25 cellular contexts compared by ENCODE assay signal in genomic region chr7:143250199-143250598, GRCh38. TPM values are rescaled to one million over a fixed set of nuclear protein-coding genes. Genes with fewer than 3 reads are reported as not detected.
A peak's percentile ranks its signal among the peaks of the same experiment; 100 is the strongest.
DNase-seq lines count a peak whose midpoint lies in the region; ATAC-seq, FAIRE-seq and TF ChIP-seq lines count a peak whose summit lies in the region.
"Had no signal": no experiment of that assay in that cellular context is flagged by ENCODE, and none has a peak within 500 bp of the region (broad histone marks: within the 10 kb centered on the region; RNA-seq: fewer than 3 reads in every experiment).

No MANE protein-coding gene starts in this region.

- intact Hi-C loops in K562 (cut with micrococcal nuclease) = no loop called here

- H3K9me2 ChIP-seq in SU-DHL-6 (replicated peaks; ENCODE audit: insufficient read depth, low read length) = no peaks in the 10 kb centered on the region

- no peaks in the 10 kb centered on the region for H3K27me3 Mint-ChIP-seq in CD4-positive, CD25-positive, alpha-beta regulatory T cell
- H3K27me3 Mint-ChIP-seq: activated B cell treated with CpG ODN at 0.5 μM for 24 hours, memory B cell had no signal

- peaks cover 0 to 26% (median 15%) of the 10 kb centered on the region in 7 donors for H3K9me3 Mint-ChIP-seq in CD4-positive, CD25-positive, alpha-beta regulatory T cell

- CTCF ChIA-PET in K562 (lab: Yijun Ruan, JAX; ENCODE audit: low intra/inter-chr PET ratio) = no interaction called here

- FAIRE-seq in K562 (lab: Jason Lieb, UNC) = no peak

- ATAC-seq in CD4-positive, CD25-positive, alpha-beta regulatory T cell (ENCODE audit: low read depth in 2 of 2) = no peak
- no peak for ATAC-seq in K562
- ATAC-seq in HG03520 (IDR thresholded peaks at IDR 0.05; ENCODE audit: unreplicated experiment) = no peak
- no peak for ATAC-seq in GM19467 (IDR thresholded peaks at IDR 0.05; ENCODE audit: unreplicated experiment)
- ATAC-seq: heart right ventricle, left colon had no signal

- H3K79me2 ChIP-seq in SU-DHL-6 (ENCODE audit: insufficient read depth, low read length) = no peaks in the 10 kb centered on the region
- no peaks in the 10 kb centered on the region for H3K79me2 ChIP-seq in K562 (ENCODE audit: control insufficient read depth, insufficient read depth, low read length)

- peak overlapping the region in 2 of 3 donors; percentile 91 to 94 for H3K27ac Mint-ChIP-seq in CD4-positive, CD25-positive, alpha-beta regulatory T cell

- TF ChIP-seq EP300 in K562 (IDR thresholded peaks at IDR 0.05; ENCODE audit: low read length) = no peak

- no peaks in the 10 kb centered on the region for H3K36me3 ChIP-seq in BLaER1
- H3K36me3 ChIP-seq in CD4-positive, CD25-positive, alpha-beta regulatory T cell (ENCODE audit: control insufficient read depth, insufficient read depth, low read length) = no peaks in the 10 kb centered on the region
- no peaks in the 10 kb centered on the region for H3K36me3 ChIP-seq in SU-DHL-6 (ENCODE audit: low read length)
- no peaks in the 10 kb centered on the region for H3K36me3 ChIP-seq in K562 (ENCODE audit: control insufficient read depth, insufficient read depth, low read length)
- H3K36me3 ChIP-seq: ascending aorta, heart right ventricle, SJCRH30 had no signal

- TF ChIP-seq POLR2A in K562 (conservative IDR thresholded peaks at IDR 0.05) = no peak

- BruUV-seq in K562 (replicated peaks; lab: Mats Ljungman, UMichigan) = no TSS peak

- H3K4me3 Mint-ChIP-seq in CD4-positive, CD25-positive, alpha-beta regulatory T cell = peak overlapping the region; percentile 21 to 64 (median 44)
- H3K4me3 Mint-ChIP-seq: activated B cell treated with CpG ODN at 0.5 μM for 24 hours had no signal

- H3K27ac ChIP-seq in BLaER1 = no peak overlapping the region
- H3K27ac ChIP-seq in CD4-positive, CD25-positive, alpha-beta regulatory T cell (ENCODE audit: insufficient read depth, low read length, poor library complexity, severe bottlenecking) = peak overlapping the region; percentile 72
- no peak overlapping the region for H3K27ac ChIP-seq in SU-DHL-6 (ENCODE audit: low read depth, low read length)
- H3K27ac ChIP-seq in K562 (ENCODE audit: extremely low read depth, low read depth, low read length) = no peak overlapping the region
- H3K27ac ChIP-seq: ascending aorta, SJCRH30 had no signal

- peaks cover 33 to 93% (median 76%) of the 10 kb centered on the region in 4 donors for H3K4me1 Mint-ChIP-seq in CD4-positive, CD25-positive, alpha-beta regulatory T cell

- H3K27me3 ChIP-seq in BLaER1 = no peaks in the 10 kb centered on the region
- no peaks in the 10 kb centered on the region for H3K27me3 ChIP-seq in CD4-positive, CD25-positive, alpha-beta regulatory T cell (ENCODE audit: control insufficient read depth, insufficient read depth, low read length)
- no peaks in the 10 kb centered on the region for H3K27me3 ChIP-seq in SU-DHL-6 (ENCODE audit: low read length)
- H3K27me3 ChIP-seq in K562 (ENCODE audit: control insufficient read depth in 2 of 2, insufficient read depth in 2 of 2, low read length in 2 of 2) = no peaks in the 10 kb centered on the region; a peak in 1 of 5 replicates
- H3K27me3 ChIP-seq: ascending aorta, heart right ventricle, SJCRH30 had no signal

- H3F3A ChIP-seq in SU-DHL-6 (ENCODE audit: insufficient read depth) = no peaks in the 10 kb centered on the region

- H3K36me3 Mint-ChIP-seq in CD4-positive, CD25-positive, alpha-beta regulatory T cell = peaks cover 6% of the 10 kb centered on the region

- H3K4me1 ChIP-seq in BLaER1 (peaks cover 36% of the 10 kb centered on the region), K562 (replicated peaks in 1 of 2; ENCODE audit: control insufficient read depth in 2 of 2, insufficient read depth in 2 of 2, low read length in 2 of 2) (peaks cover 0 to 2% of the 10 kb centered on the region in 2 experiments; a peak in 2 of 5 replicates)
- H3K4me1 ChIP-seq in CD4-positive, CD25-positive, alpha-beta regulatory T cell (ENCODE audit: control insufficient read depth, insufficient read depth, low read length, poor library complexity, severe bottlenecking) = peaks cover 71% of the 10 kb centered on the region
- H3K4me1 ChIP-seq: ascending aorta, SJCRH30 had no signal

- H4K20me1 ChIP-seq in BLaER1 = no peaks in the 10 kb centered on the region
- no peaks in the 10 kb centered on the region for H4K20me1 ChIP-seq in SU-DHL-6 (ENCODE audit: low read depth, low read length)
- no peaks in the 10 kb centered on the region for H4K20me1 ChIP-seq in K562 (replicated peaks; ENCODE audit: control insufficient read depth, insufficient read depth, low read length)

- H3K9me3 ChIP-seq in BLaER1 = peaks cover 35% of the 10 kb centered on the region
- H3K9me3 ChIP-seq in CD4-positive, CD25-positive, alpha-beta regulatory T cell (ENCODE audit: control insufficient read depth in 2 of 2, low read length in 2 of 2) = peaks cover 0 to 6% of the 10 kb centered on the region in 2 experiments
- no peaks in the 10 kb centered on the region for H3K9me3 ChIP-seq in SU-DHL-6 (ENCODE audit: insufficient read depth, low read length)
- H3K9me3 ChIP-seq in K562 (replicated peaks; ENCODE audit: control insufficient read depth, insufficient read depth, low read depth, low read length) = peaks cover 12% of the 10 kb centered on the region; the same call in 1 of the 2 replicates
- H3K9me3 ChIP-seq: ascending aorta, SJCRH30 had no signal

- H3K4me3 ChIP-seq in BLaER1 (no peak overlapping the region), SU-DHL-6 (ENCODE audit: insufficient read depth, low read length, poor library complexity, severe bottlenecking) (no peak overlapping the region), K562 (no peak overlapping the region)
- peak overlapping the region; percentile 67 for H3K4me3 ChIP-seq in CD4-positive, CD25-positive, alpha-beta regulatory T cell (ENCODE audit: low read depth, low read length)
- H3K4me3 ChIP-seq: ascending aorta, heart right ventricle, SJCRH30 had no signal

- in situ Hi-C loops in K562 (cut with MboI) = no loop called here

- H2AFZ ChIP-seq in SU-DHL-6 (ENCODE audit: low read depth, low read length, severe bottlenecking) (no peak overlapping the region), K562 (ENCODE audit: low read depth, low read length) (no peak overlapping the region)

- H3K4me2 ChIP-seq in BLaER1 (peak overlapping the region; percentile 39), SU-DHL-6 (ENCODE audit: low read depth, low read length, poor library complexity, severe bottlenecking) (peak overlapping the region; percentile 43), K562 (ENCODE audit: insufficient read depth, low read length) (no peak overlapping the region)

- H3K9ac ChIP-seq in BLaER1 (no peak overlapping the region), SU-DHL-6 (ENCODE audit: low read length) (no peak overlapping the region), K562 (ENCODE audit: insufficient read depth in 1 of 2, low read depth in 2 of 2, low read length in 2 of 2) (no peak overlapping the region)

- H3K9me1 ChIP-seq in K562 (ENCODE audit: control insufficient read depth, insufficient read depth, low read length) = no peaks in the 10 kb centered on the region

- TF ChIP-seq CTCF in SU-DHL-6 (IDR thresholded peaks at IDR 0.05; ENCODE audit: insufficient read depth, low read length, poor library complexity, severe bottlenecking) (no peak), K562 (IDR thresholded peaks at IDR 0.05 in 2 of 3, conservative IDR thresholded peaks at IDR 0.05 in 1 of 3; ENCODE audit: insufficient read depth in 2 of 3, low read depth in 1 of 3, low read length in 3 of 3) (no peak)

- no peak for TF ChIP-seq RAD21 in K562 (CRISPR knock-in tag; conservative IDR thresholded peaks at IDR 0.05 in 1 of 2, IDR thresholded peaks at IDR 0.05 in 1 of 2)

- DNase-seq in CD4-positive, CD25-positive, alpha-beta regulatory T cell = no peak
- DNase-seq in K562 (ENCODE audit: extremely low read depth in 1 of 4, low spot score in 3 of 4) (no peak), cerebellar cortex (ENCODE audit: low spot score) (no peak)
- DNase-seq: activated B cell treated with CpG ODN at 0.5 μM for 24 hours; activated gamma-delta T cell; Calu3; GOT3; heart right ventricle; left colon; NCI-H2107; NCI-H510A; SJCRH30; stimulated activated CD4-positive, alpha-beta T cell treated with anti-CD3 and anti-CD28 coated beads, Interleukin-2, amount 100 ng/mL, for 48 hours; T-helper 9 cell had no signal

- POLR2A ChIA-PET in K562 (lab: Yijun Ruan, JAX) = no interaction called here

RNA-seq across cellular contexts. Expression of gene GSTK1, which starts 13.0 kb away (rescaled TPM):
- 475 TPM for total RNA-seq in CD4-positive, CD25-positive, alpha-beta regulatory T cell
- 100 to 1,000 TPM; 589 to 845 (median 707) TPM for polyA plus RNA-seq in CD4-positive, CD25-positive, alpha-beta regulatory T cell
- total RNA-seq in K562 (2011; cell fraction: chromatin; rRNA removed; ENCODE audit: low replicate concordance) = 133 and 253 TPM in 2 replicates
- total RNA-seq in K562 (2011; cell fraction: nucleolus; rRNA removed) = 236 and 238 TPM in 2 replicates
- 199 TPM in 2 replicates for total RNA-seq in K562 (2011; cell fraction: nucleoplasm; rRNA removed)
- total RNA-seq in K562 (2014; rRNA removed) = 233 TPM in 2 replicates
- total RNA-seq in K562 (2014; rRNA removed; fragmentation: Illumina TruSeq; extraction: Trizol) = 126 and 155 TPM in 2 replicates
- total RNA-seq in K562 (2015; rRNA removed; fragmentation: Illumina TruSeq; extraction: Trizol) = 178 and 183 TPM in 2 replicates
- total RNA-seq in K562 (2021) = 169 and 186 TPM in 2 replicates
- polyA plus RNA-seq in K562 (2011; rRNA removed) = 189 and 198 TPM in 2 replicates
- 214 and 232 TPM in 2 replicates for polyA plus RNA-seq in K562 (2011; cell fraction: cytosol; rRNA removed)
- 383 and 452 TPM in 2 replicates for polyA plus RNA-seq in K562 (2011; cell fraction: nucleus; rRNA removed)
- polyA plus RNA-seq in K562 (2012) = 231 and 267 TPM in 2 replicates
- polyA plus RNA-seq in K562 (2014; fragmentation: Illumina TruSeq; extraction: Trizol) = 265 and 322 TPM in 2 replicates
- polyA plus RNA-seq in K562 (2014; fragmentation: Nextera tagmentation; extraction: Ambion mirVana) = 100 to 1,000 TPM; 392 to 441 TPM
- polyA plus RNA-seq in K562 (2014; rRNA removed) = 381 and 422 TPM in 2 replicates
- polyA minus RNA-seq in K562 (2011; rRNA and poly(A)+ RNA removed) = 86.7 and 96.7 TPM in 2 replicates
- 67.2 and 68.9 TPM in 2 replicates for polyA minus RNA-seq in K562 (2011; cell fraction: cytosol; rRNA and poly(A)+ RNA removed)
- polyA minus RNA-seq in K562 (2011; cell fraction: nucleus; rRNA and poly(A)+ RNA removed) = 53.6 and 82.6 TPM in 2 replicates

RNA-seq across cellular contexts. Expression of gene TAS2R40, which starts 28.4 kb away (rescaled TPM):
- not detected for total RNA-seq in CD4-positive, CD25-positive, alpha-beta regulatory T cell
- polyA plus RNA-seq in CD4-positive, CD25-positive, alpha-beta regulatory T cell = not detected
- not detected in 2 replicates for total RNA-seq in K562 (2011; cell fraction: chromatin; rRNA removed; ENCODE audit: low replicate concordance)
- not detected in 2 replicates for total RNA-seq in K562 (2011; cell fraction: nucleolus; rRNA removed)
- not detected in 2 replicates for total RNA-seq in K562 (2011; cell fraction: nucleoplasm; rRNA removed)
- total RNA-seq in K562 (2014; rRNA removed) (not detected in 2 replicates), K562 (2014; rRNA removed; fragmentation: Illumina TruSeq; extraction: Trizol) (not detected in 2 replicates), K562 (2015; rRNA removed; fragmentation: Illumina TruSeq; extraction: Trizol) (not detected in 2 replicates), K562 (2021) (not detected in 2 replicates)
- polyA plus RNA-seq in K562 (2011; rRNA removed) (not detected in 2 replicates), K562 (2014; fragmentation: Illumina TruSeq; extraction: Trizol) (not detected in 2 replicates), K562 (2014; fragmentation: Nextera tagmentation; extraction: Ambion mirVana) (not detected), K562 (2014; rRNA removed) (not detected in 2 replicates)
- polyA plus RNA-seq in K562 (2011; cell fraction: cytosol; rRNA removed) = not detected in 2 replicates
- not detected in 2 replicates for polyA plus RNA-seq in K562 (2011; cell fraction: nucleus; rRNA removed)
- not detected in 2 replicates for polyA plus RNA-seq in K562 (2012)
- not detected in 2 replicates for polyA minus RNA-seq in K562 (2011; rRNA and poly(A)+ RNA removed)
- polyA minus RNA-seq in K562 (2011; cell fraction: cytosol; rRNA and poly(A)+ RNA removed) = not detected in 2 replicates
- not detected in 2 replicates for polyA minus RNA-seq in K562 (2011; cell fraction: nucleus; rRNA and poly(A)+ RNA removed)
- total RNA-seq: activated B cell treated with CpG ODN at 0.5 μM for 24 hours, ascending aorta, Calu3, epithelial cell of proximal tubule, fibroblast of villous mesenchyme, heart right ventricle, left colon, osteoblast, renal cortical epithelial cell, SJCRH30 had no signal
- polyA plus RNA-seq: heart right ventricle, thymus had no signal

RNA-seq across cellular contexts. Expression of gene TMEM139, which starts 34.6 kb away (rescaled TPM):
- total RNA-seq in CD4-positive, CD25-positive, alpha-beta regulatory T cell = 0.91 TPM
- polyA plus RNA-seq in CD4-positive, CD25-positive, alpha-beta regulatory T cell = 1 to 10 TPM in 2 of 4 donors, under 1 TPM in 2; 0.75 to 1.3 (median 1.0) TPM
- 0.39 and 0.83 TPM in 2 replicates for total RNA-seq in K562 (2011; cell fraction: chromatin; rRNA removed; ENCODE audit: low replicate concordance)
- 0.33 and 1.1 TPM in 2 replicates for total RNA-seq in K562 (2011; cell fraction: nucleolus; rRNA removed)
- 0.99 and 1.8 TPM in 2 replicates for total RNA-seq in K562 (2011; cell fraction: nucleoplasm; rRNA removed)
- total RNA-seq in K562 (2014; rRNA removed) (0.27 and 0.78 TPM in 2 replicates), K562 (2014; rRNA removed; fragmentation: Illumina TruSeq; extraction: Trizol) (0.87 and 1.1 TPM in 2 replicates), K562 (2015; rRNA removed; fragmentation: Illumina TruSeq; extraction: Trizol) (0.29 and 0.75 TPM in 2 replicates), K562 (2021) (0.81 and 1.5 TPM in 2 replicates)
- polyA plus RNA-seq in K562 (2011; rRNA removed) (0.20 and 0.31 TPM in 2 replicates), K562 (2014; fragmentation: Illumina TruSeq; extraction: Trizol) (1.2 and 1.8 TPM in 2 replicates), K562 (2014; fragmentation: Nextera tagmentation; extraction: Ambion mirVana) (1 to 10 TPM in 1 of 2 experiments, under 1 TPM in 1; 0.79 to 1.1 TPM), K562 (2014; rRNA removed) (0.44 and 2.0 TPM in 2 replicates)
- 0.09 and 0.16 TPM in 2 replicates for polyA plus RNA-seq in K562 (2011; cell fraction: cytosol; rRNA removed)
- 0.48 and 0.53 TPM in 2 replicates for polyA plus RNA-seq in K562 (2011; cell fraction: nucleus; rRNA removed)
- 0.91 and 1.2 TPM in 2 replicates for polyA plus RNA-seq in K562 (2012)
- 0.11 and 0.15 TPM in 2 replicates for polyA minus RNA-seq in K562 (2011; rRNA and poly(A)+ RNA removed)
- polyA minus RNA-seq in K562 (2011; cell fraction: cytosol; rRNA and poly(A)+ RNA removed) = not detected in 2 replicates
- polyA minus RNA-seq in K562 (2011; cell fraction: nucleus; rRNA and poly(A)+ RNA removed) = 0.13 and 0.56 TPM in 2 replicates
- total RNA-seq: fibroblast of villous mesenchyme, osteoblast had no signal

RNA-seq across cellular contexts. Expression of gene CASP2, which starts 38.0 kb away (rescaled TPM):
- total RNA-seq in CD4-positive, CD25-positive, alpha-beta regulatory T cell = 61.4 TPM
- polyA plus RNA-seq in CD4-positive, CD25-positive, alpha-beta regulatory T cell = 10 to 100 TPM; 20.5 to 27.1 (median 24.1) TPM
- 125 and 133 TPM in 2 replicates for total RNA-seq in K562 (2011; cell fraction: chromatin; rRNA removed; ENCODE audit: low replicate concordance)
- total RNA-seq in K562 (2011; cell fraction: nucleolus; rRNA removed) = 50.5 and 53.8 TPM in 2 replicates
- total RNA-seq in K562 (2011; cell fraction: nucleoplasm; rRNA removed) = 91.9 and 132 TPM in 2 replicates
- total RNA-seq in K562 (2014; rRNA removed) (21.7 and 29.5 TPM in 2 replicates), K562 (2014; rRNA removed; fragmentation: Illumina TruSeq; extraction: Trizol) (22.7 and 23.0 TPM in 2 replicates), K562 (2015; rRNA removed; fragmentation: Illumina TruSeq; extraction: Trizol) (24.1 and 25.8 TPM in 2 replicates), K562 (2021) (64.8 and 64.9 TPM in 2 replicates)
- polyA plus RNA-seq in K562 (2011; rRNA removed) (29.9 and 43.5 TPM in 2 replicates), K562 (2014; fragmentation: Illumina TruSeq; extraction: Trizol) (36.7 and 44.5 TPM in 2 replicates), K562 (2014; fragmentation: Nextera tagmentation; extraction: Ambion mirVana) (10 to 100 TPM; 20.6 to 22.3 TPM), K562 (2014; rRNA removed) (18.8 and 22.2 TPM in 2 replicates)
- 26.0 and 41.6 TPM in 2 replicates for polyA plus RNA-seq in K562 (2011; cell fraction: cytosol; rRNA removed)
- 72.1 and 80.4 TPM in 2 replicates for polyA plus RNA-seq in K562 (2011; cell fraction: nucleus; rRNA removed)
- 20.6 and 22.6 TPM in 2 replicates for polyA plus RNA-seq in K562 (2012)
- 99.3 and 105 TPM in 2 replicates for polyA minus RNA-seq in K562 (2011; rRNA and poly(A)+ RNA removed)
- 63.1 and 80.5 TPM in 2 replicates for polyA minus RNA-seq in K562 (2011; cell fraction: cytosol; rRNA and poly(A)+ RNA removed)
- 38.5 and 59.5 TPM in 2 replicates for polyA minus RNA-seq in K562 (2011; cell fraction: nucleus; rRNA and poly(A)+ RNA removed)
